In the genomic region with DNA sequence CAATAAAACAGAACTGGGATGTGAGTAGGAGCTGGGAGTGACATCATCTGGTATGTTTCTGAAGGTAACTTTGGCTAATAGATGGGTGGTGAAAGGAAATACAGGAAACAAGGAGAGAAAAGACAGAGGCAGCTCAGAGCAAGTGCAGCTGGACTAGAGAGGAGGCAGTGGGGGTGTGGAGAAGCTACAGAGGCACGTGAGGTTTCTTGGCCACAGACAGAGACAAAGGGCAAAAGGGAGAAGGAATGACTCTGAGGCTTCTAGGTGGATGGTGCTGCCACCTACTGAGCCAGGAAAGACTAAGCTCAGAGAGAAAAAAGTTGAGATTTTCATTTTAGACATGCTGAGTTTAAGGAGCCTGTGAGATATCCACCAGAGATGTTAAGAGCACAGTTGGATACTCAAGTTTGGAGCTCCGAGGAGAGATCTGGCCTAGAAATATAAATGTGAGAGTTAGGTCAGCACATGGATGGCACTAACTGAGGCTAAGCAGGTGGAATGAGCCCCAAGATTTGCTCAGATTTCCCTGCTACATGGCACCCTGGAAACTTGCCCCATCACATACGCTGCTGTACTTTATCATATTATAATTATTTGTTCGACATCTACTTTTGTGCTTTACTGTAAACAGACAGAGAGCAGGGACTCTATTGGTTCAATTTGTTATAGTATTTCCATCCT, we compare ENCODE assay signal across 9 cellular contexts.
A peak's percentile ranks its signal among the peaks of the same experiment; 100 is the strongest.
DNase-seq lines count a peak whose midpoint lies in the region; ATAC-seq, FAIRE-seq and TF ChIP-seq lines count a peak whose summit lies in the region.
"Had no signal": no experiment of that assay in that cellular context is flagged by ENCODE, and none has a peak within 500 bp of the region (broad histone marks: within the 10 kb centered on the region; RNA-seq: fewer than 3 reads in every experiment).

No MANE protein-coding gene starts in this region.

- no peaks in the 10 kb centered on the region for H3K36me3 Mint-ChIP-seq in CD8-positive, alpha-beta T cell

- intact Hi-C loops in CD8-positive, alpha-beta T cell (cut with DNase I, micrococcal nuclease) = no loop called here

- CTCF ChIA-PET in CD8-positive, alpha-beta T cell (lab: Charles Lee) = no interaction called here

- no peaks in the 10 kb centered on the region for H3K9me3 ChIP-seq in CD8-positive, alpha-beta T cell (ENCODE audit: low read length)

- POLR2A ChIA-PET in CD8-positive, alpha-beta T cell (lab: Charles Lee) = no interaction called here

- peaks cover 11% of the 10 kb centered on the region for H3K27me3 Mint-ChIP-seq in CD8-positive, alpha-beta T cell (ENCODE audit: low read depth)

- H3K36me3 ChIP-seq in CD8-positive, alpha-beta T cell (ENCODE audit: insufficient read depth, low read length) = no peaks in the 10 kb centered on the region

- peaks cover under 1% of the 10 kb centered on the region for H3K4me1 Mint-ChIP-seq in CD8-positive, alpha-beta T cell (ENCODE audit: low read depth)
- H3K4me1 Mint-ChIP-seq: activated B cell treated with CpG ODN at 0.5 μM for 24 hours had no signal

- no peak for FAIRE-seq in RCC 7860 (lab: Jason Lieb, UNC)

- no peak for TF ChIP-seq CTCF in CD8-positive, alpha-beta T cell (IDR thresholded peaks at IDR 0.05)

- no peak overlapping the region for H3K4me3 ChIP-seq in CD8-positive, alpha-beta T cell (ENCODE audit: low read depth, low read length)

- H3K27ac ChIP-seq in CD8-positive, alpha-beta T cell (ENCODE audit: low read depth, low read length) = no peak overlapping the region

- ATAC-seq in GM19025 (IDR thresholded peaks at IDR 0.05; ENCODE audit: low read depth, unreplicated experiment) = peak; percentile 54
- ATAC-seq in HG03439 (IDR thresholded peaks at IDR 0.05; ENCODE audit: unreplicated experiment) = peak; percentile 64
- ATAC-seq in CD8-positive, alpha-beta T cell = no peak

- no peak overlapping the region for H3K27ac Mint-ChIP-seq in CD8-positive, alpha-beta T cell
- H3K27ac Mint-ChIP-seq: activated B cell treated with CpG ODN at 0.5 μM for 24 hours had no signal

- no peaks in the 10 kb centered on the region for H3K4me1 ChIP-seq in CD8-positive, alpha-beta T cell (ENCODE audit: insufficient read depth, low read length)

- no peaks in the 10 kb centered on the region for H3K9me3 Mint-ChIP-seq in CD8-positive, alpha-beta T cell

- no peaks in the 10 kb centered on the region for H3K27me3 ChIP-seq in CD8-positive, alpha-beta T cell (ENCODE audit: insufficient read depth, low read length)

- H3K4me3 Mint-ChIP-seq in CD8-positive, alpha-beta T cell = no peak overlapping the region
- H3K4me3 Mint-ChIP-seq: activated B cell treated with CpG ODN at 0.5 μM for 24 hours had no signal

- DNase-seq in DMS 273 (lab: John Stamatoyannopoulos, UW; ENCODE audit: unreplicated experiment) = peak; percentile 84
- DNase-seq in RCC 7860 (ENCODE audit: low spot score) = peak; percentile 38
- DNase-seq in fibroblast of gingiva (ENCODE audit: low read depth) = peak; percentile 71
- peak; percentile 86 for DNase-seq in pons (ENCODE audit: low spot score)
- no peak for DNase-seq in CD8-positive, alpha-beta T cell
- no peak for DNase-seq in NCI-H187 (lab: John Stamatoyannopoulos, UW)
- DNase-seq: activated B cell treated with CpG ODN at 0.5 μM for 24 hours had no signal

Comparison
In these comparisons a context has a peak if more than half of its experiments do, and no peak if none do; other contexts are left out.
1. DNase-seq: peak in DMS 273 (single experiment), RCC 7860 (single experiment), fibroblast of gingiva (single experiment) and pons (single experiment); none in CD8-positive, alpha-beta T cell (0 of 7) and NCI-H187 (0 of 2).